20 cellular contexts compared by ENCODE assay signal in the genomic region with DNA sequence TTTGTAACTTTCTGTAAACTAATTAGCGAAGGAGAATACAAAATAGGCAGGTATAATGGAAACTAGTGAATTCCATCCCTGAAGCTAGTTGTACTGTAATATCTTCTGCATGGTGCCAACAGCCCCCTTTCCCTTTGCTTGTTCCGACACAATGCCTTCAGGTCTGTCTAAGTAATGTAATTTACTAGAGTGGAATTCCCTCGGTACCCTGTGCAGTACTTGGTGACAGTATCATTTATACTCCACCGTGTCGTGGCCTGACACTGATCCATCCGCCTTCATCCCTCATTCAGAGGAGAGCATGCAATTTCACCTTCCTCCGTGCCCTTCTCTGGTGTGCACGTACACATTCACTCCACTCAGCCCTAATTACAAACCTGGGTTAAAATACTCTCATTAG.
"Had no signal": no experiment of that assay in that cellular context is flagged by ENCODE, and none has a peak within 500 bp of the region (broad histone marks: within the 10 kb centered on the region; RNA-seq: fewer than 3 reads in every experiment).

No MANE protein-coding gene starts in this region.

- H3K27me3 ChIP-seq: ascending aorta, breast epithelium, foreskin keratinocyte, hepatocyte, SJCRH30, spleen, suprapubic skin, transverse colon, uterus had no signal

- H3K9me3 ChIP-seq: ascending aorta, breast epithelium, SJCRH30, spleen, suprapubic skin, transverse colon, uterus had no signal

- H3K27ac Mint-ChIP-seq: activated CD8-positive, alpha-beta memory T cell treated with anti-CD3 and anti-CD28 coated beads, Interleukin-2, amount 10 ng/mL, durations not matched to agents 7 days and 5 days had no signal

- H3K4me3 Mint-ChIP-seq: activated CD8-positive, alpha-beta memory T cell treated with anti-CD3 and anti-CD28 coated beads, Interleukin-2, amount 10 ng/mL, durations not matched to agents 7 days and 5 days; nephron progenitor cell had no signal

- H3K4me3 ChIP-seq: ascending aorta, breast epithelium, coronary artery, hepatocyte, lung, SJCRH30, spleen, suprapubic skin, transverse colon, uterus had no signal

- ATAC-seq: activated CD8-positive, alpha-beta memory T cell treated with anti-CD3 and anti-CD28 coated beads, Interleukin-2, amount 10 ng/mL, durations not matched to agents 7 days and 5 days; foreskin keratinocyte; left cardiac atrium had no signal

- H3K36me3 ChIP-seq: ascending aorta, breast epithelium, SJCRH30, suprapubic skin, transverse colon, uterus had no signal

- H3K27ac ChIP-seq: ascending aorta, breast epithelium, coronary artery, foreskin keratinocyte, hepatocyte, SJCRH30, spleen, suprapubic skin, transverse colon, uterus had no signal

- DNase-seq: activated CD4-positive, CD25-positive, alpha-beta regulatory T cell; activated CD8-positive, alpha-beta memory T cell treated with anti-CD3 and anti-CD28 coated beads, Interleukin-2, amount 10 ng/mL, durations not matched to agents 7 days and 5 days; foreskin keratinocyte; left cardiac atrium; nephron progenitor cell; occipital lobe; posterior cingulate gyrus; SJCRH30; spleen; stimulated activated CD4-positive, alpha-beta T cell treated with anti-CD3 and anti-CD28 coated beads, Interleukin-4, amount 100 ng/mL, for 4 hours; stimulated activated naive CD4-positive, alpha-beta T cell treated with Interleukin-2 at 50 U/mL for 16 hours; T1000; transverse colon; uterus had no signal

- H3K4me1 ChIP-seq: ascending aorta, breast epithelium, foreskin keratinocyte, transverse colon, uterus had no signal

- H3K9me3 Mint-ChIP-seq: nephron progenitor cell had no signal
